In the genomic region with DNA sequence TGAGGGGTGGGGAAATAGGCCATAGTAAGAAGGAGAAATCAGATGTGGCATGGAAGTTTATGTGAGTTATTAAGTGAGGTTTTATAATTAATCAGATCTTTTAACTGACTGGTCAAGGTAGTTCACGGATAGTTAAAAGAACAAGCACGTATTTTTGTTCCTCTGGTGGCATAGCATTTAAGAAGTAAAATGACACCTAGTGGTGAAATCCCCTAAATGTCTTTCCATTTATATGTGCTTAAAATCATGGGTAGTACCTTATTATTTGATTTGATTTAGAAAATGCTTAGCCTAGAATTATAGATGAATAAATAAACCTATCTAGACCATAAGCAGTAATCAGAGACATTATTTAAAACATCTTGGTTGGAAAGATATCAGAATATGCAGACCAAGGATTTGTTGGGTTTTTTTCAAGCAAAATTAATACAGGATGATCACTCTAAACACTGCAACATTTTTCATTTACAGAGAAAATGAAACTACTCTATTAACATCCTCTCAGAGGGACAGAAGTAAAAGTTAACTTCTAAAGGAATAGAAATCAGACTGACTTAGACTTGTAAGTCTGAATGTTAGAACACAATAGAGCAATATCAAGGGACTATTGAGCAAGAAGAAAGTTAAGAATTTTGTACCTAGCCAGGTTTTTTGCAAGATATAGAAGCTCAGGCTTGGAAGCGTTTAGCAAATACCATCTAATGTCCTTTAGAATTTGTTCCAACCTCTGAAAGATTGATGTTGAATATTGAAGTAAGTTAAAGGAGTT, we compare ENCODE assay signal across 8 cellular contexts.
DNase-seq lines count a peak whose midpoint lies in the region; ATAC-seq and TF ChIP-seq lines count a peak whose summit lies in the region.

No MANE protein-coding gene starts in this region.

- ATAC-seq in GM18519 (IDR thresholded peaks at IDR 0.05; ENCODE audit: low FRiP score, unreplicated experiment) (peak; percentile 66), HG03460 (IDR thresholded peaks at IDR 0.05; ENCODE audit: unreplicated experiment) (peak; percentile 75)

- H3K4me3 ChIP-seq in esophagus muscularis mucosa: no peak overlapping the region

- H3K4me1 ChIP-seq in esophagus muscularis mucosa: peaks cover 0 to 15% (median 7%) of the 10 kb centered on the region in 4 donors

- intact Hi-C loops in esophagus muscularis mucosa (cut with DNase I): loop anchor here (5.0 kb wide), 1 partner anchor 428 kb away; no protein-coding TSS in a partner anchor

- TF ChIP-seq POLR2A in esophagus muscularis mucosa (IDR thresholded peaks at IDR 0.05; ENCODE audit: low read depth): no peak

- H3K27me3 ChIP-seq in esophagus muscularis mucosa: no peaks in the 10 kb centered on the region

- DNase-seq in SHP77 treated with DMSO at 0.1 percent for 48 hours (lab: John Stamatoyannopoulos, UW) (peak; percentile 34), esophagus muscularis mucosa (ENCODE audit: extremely low spot score) (no peak), non-pigmented ciliary epithelial cell (ENCODE audit: low read depth) (peak; percentile 17), islet precursor cell (no peak), KG1 (lab: John Stamatoyannopoulos, UW) (no peak)

- TF ChIP-seq CTCF in C4-2B (conservative IDR thresholded peaks at IDR 0.05) (peak; percentile 76), esophagus muscularis mucosa (IDR thresholded peaks at IDR 0.05) (peak; percentile 35 to 62 (median 53))

- no peaks in the 10 kb centered on the region for H3K9me3 ChIP-seq in esophagus muscularis mucosa

- H3K36me3 ChIP-seq in esophagus muscularis mucosa: peaks cover 0 to 12% (median 7%) of the 10 kb centered on the region in 4 donors

- 24% methylated on average over 3 of the region's 3 CpGs for WGBS in esophagus muscularis mucosa

- H3K27ac ChIP-seq in C4-2B (no peak overlapping the region), esophagus muscularis mucosa (replicated peaks in 1 of 4) (no peak overlapping the region)

- no peak for TF ChIP-seq EP300 in esophagus muscularis mucosa (IDR thresholded peaks at IDR 0.05)

Comparison
In these comparisons a context has a peak if more than half of its experiments do, and no peak if none do; other contexts are left out.
1. DNase-seq: peak in SHP77 treated with DMSO at 0.1 percent for 48 hours (single experiment) and non-pigmented ciliary epithelial cell (single experiment); none in esophagus muscularis mucosa (single experiment), islet precursor cell (single experiment) and KG1 (single experiment).